ENCODE assay signal across 18 cellular contexts in genomic region chr4:95045429-95045828, GRCh38.
DNase-seq lines count a peak whose midpoint lies in the region; ATAC-seq and TF ChIP-seq lines count a peak whose summit lies in the region.
"Had no signal": no experiment of that assay in that cellular context is flagged by ENCODE, and none has a peak within 500 bp of the region (broad histone marks: within the 10 kb centered on the region; RNA-seq: fewer than 3 reads in every experiment).

No MANE protein-coding gene starts in this region.

- no peak overlapping the region for H4K12ac ChIP-seq in trophoblast cell (ENCODE audit: low read depth, low read length)

- H3K27ac Mint-ChIP-seq in endodermal cell, result no peak overlapping the region
- H3K27ac Mint-ChIP-seq: progenitor cell of endocrine pancreas, T-cell had no signal

- no peaks in the 10 kb centered on the region for H3K27me3 Mint-ChIP-seq in endodermal cell (ENCODE audit: insufficient read depth)
- H3K27me3 Mint-ChIP-seq: progenitor cell of endocrine pancreas, T-cell had no signal

- no peaks in the 10 kb centered on the region for H3K9me3 Mint-ChIP-seq in endodermal cell
- H3K9me3 Mint-ChIP-seq: T-cell had no signal

- no peaks in the 10 kb centered on the region for H3K79me2 ChIP-seq in trophoblast cell (ENCODE audit: control insufficient read depth, insufficient read depth, low read length, poor library complexity)

- peak overlapping the region; percentile 74 for H3K27ac ChIP-seq in endodermal cell (ENCODE audit: low read depth, low read length)
- no peak overlapping the region for H3K27ac ChIP-seq in trophoblast cell (ENCODE audit: low read depth, low read length)

- no peak overlapping the region for H4K91ac ChIP-seq in trophoblast cell (ENCODE audit: low read depth, low read length)

- H3K9ac ChIP-seq in endodermal cell (ENCODE audit: extremely low read depth, low read length, poor library complexity, severe bottlenecking) (no peak overlapping the region), trophoblast cell (ENCODE audit: low read length) (no peak overlapping the region)

- no peak overlapping the region for H3K4me2 ChIP-seq in trophoblast cell (ENCODE audit: low read length)

- H3K9me3 ChIP-seq in endodermal cell (ENCODE audit: control insufficient read depth, low read length) (no peaks in the 10 kb centered on the region), trophoblast cell (ENCODE audit: insufficient read depth, low read depth, low read length) (no peaks in the 10 kb centered on the region)

- DNase-seq in NCI-H1417 (lab: John Stamatoyannopoulos, UW) (peak in 2 of 3 experiments; percentile 31 to 74), NCI-H1417 treated with DMSO at 0.1 percent for 48 hours (lab: John Stamatoyannopoulos, UW) (no peak), SK-MEL-5 (ENCODE audit: low read depth, low spot score) (peak; percentile 80), endodermal cell (no peak), trophoblast cell (peak; percentile 14 to 46), D341Med (ENCODE audit: low spot score) (no peak)
- DNase-seq: activated gamma-delta T cell; anterior cingulate cortex; KBM-7; midbrain; NCI-H2029 treated with DMSO at 0.1 percent for 48 hours; NCI-H526; Right ventricle myocardium superior; stimulated activated CD4-positive, alpha-beta T cell treated with anti-CD3 and anti-CD28 coated beads, Interleukin-4, amount 100 ng/mL, for 24 hours; T-cell had no signal

- H3K27me3 ChIP-seq in endodermal cell (ENCODE audit: control insufficient read depth, insufficient read depth, low read length, poor library complexity, severe bottlenecking), result no peaks in the 10 kb centered on the region
- H3K27me3 ChIP-seq in trophoblast cell (ENCODE audit: insufficient read depth, low read length), result no peaks in the 10 kb centered on the region

- H3K4me1 ChIP-seq in endodermal cell (ENCODE audit: control insufficient read depth, insufficient read depth, low read length), result peaks cover 5% of the 10 kb centered on the region
- no peaks in the 10 kb centered on the region for H3K4me1 ChIP-seq in trophoblast cell (ENCODE audit: control insufficient read depth in 1 of 2, insufficient read depth in 2 of 2, low read length in 2 of 2)

- WGBS in endodermal cell (ENCODE audit: insufficient coverage in 1 of 2, insufficient read length in 1 of 2), 2 experiments, result 73 to 81% methylated on average over 2 to 3 of the region's 3 CpGs
- WGBS in trophoblast cell (ENCODE audit: extremely low coverage, insufficient coverage, insufficient read length), result no CpG with 5 or more reads among the region's 3 CpGs

- no peak overlapping the region for H3K23ac ChIP-seq in trophoblast cell (ENCODE audit: low read length)

- H2BK5ac ChIP-seq in trophoblast cell (ENCODE audit: low read depth, low read length, poor library complexity), result no peak overlapping the region

- no peak overlapping the region for H2AK5ac ChIP-seq in trophoblast cell (ENCODE audit: low read length)

- no peak overlapping the region for H3K4me3 ChIP-seq in endodermal cell (ENCODE audit: low read length)
- H3K4me3 ChIP-seq in trophoblast cell (ENCODE audit: low read depth, low read length), result no peak overlapping the region

- H3K4me1 Mint-ChIP-seq in endodermal cell, result peaks cover 1% of the 10 kb centered on the region
- H3K4me1 Mint-ChIP-seq: T-cell had no signal

- H3K36me3 Mint-ChIP-seq in endodermal cell (ENCODE audit: low read depth), result no peaks in the 10 kb centered on the region
- H3K36me3 Mint-ChIP-seq: T-cell had no signal

- H3K18ac ChIP-seq in trophoblast cell (ENCODE audit: low read length), result no peak overlapping the region

- in situ Hi-C loops in SK-MEL-5 (cut with HindIII; ENCODE audit: low pct_unique_long_range_greater_than_20kb, low sequenced_read_pairs), result no loop called here

- no peak overlapping the region for H2BK120ac ChIP-seq in trophoblast cell (ENCODE audit: insufficient read depth, low read length, poor library complexity)

- no peak overlapping the region for H2AFZ ChIP-seq in trophoblast cell (ENCODE audit: insufficient read depth, low read length, poor library complexity)

- H2BK12ac ChIP-seq in trophoblast cell (ENCODE audit: low read length), result no peak overlapping the region

- no peak overlapping the region for H3K4ac ChIP-seq in trophoblast cell (ENCODE audit: low read depth, low read length)

- ATAC-seq in GM21786 (IDR thresholded peaks at IDR 0.05; ENCODE audit: unreplicated experiment) (no peak), GM21526 (IDR thresholded peaks at IDR 0.05; ENCODE audit: low FRiP score, unreplicated experiment) (no peak)
- ATAC-seq: T-cell had no signal

- no peaks in the 10 kb centered on the region for H3K79me1 ChIP-seq in trophoblast cell (ENCODE audit: low read length)

- no peak for TF ChIP-seq CTCF in endodermal cell (conservative IDR thresholded peaks at IDR 0.05)

- no peak overlapping the region for H3K4me3 Mint-ChIP-seq in endodermal cell
- H3K4me3 Mint-ChIP-seq: T-cell had no signal

- no peaks in the 10 kb centered on the region for H3K36me3 ChIP-seq in endodermal cell (ENCODE audit: control insufficient read depth, insufficient read depth, low read length)
- H3K36me3 ChIP-seq in trophoblast cell (ENCODE audit: control insufficient read depth in 1 of 2, insufficient read depth in 2 of 2, low read length in 2 of 2), result no peaks in the 10 kb centered on the region

- no peak overlapping the region for H4K8ac ChIP-seq in trophoblast cell (ENCODE audit: low read depth, low read length)

- no peak overlapping the region for H3K14ac ChIP-seq in trophoblast cell (ENCODE audit: low read length)

Comparison
In these comparisons a context has a peak if more than half of its experiments do, and no peak if none do; other contexts are left out.
1. DNase-seq: peak in NCI-H1417 (2 of 3), SK-MEL-5 (single experiment) and trophoblast cell (2 of 2); none in NCI-H1417 treated with DMSO at 0.1 percent for 48 hours (single experiment), endodermal cell (single experiment) and D341Med (single experiment).